ENCODE assay signal across 1 cellular context in the genomic region with DNA sequence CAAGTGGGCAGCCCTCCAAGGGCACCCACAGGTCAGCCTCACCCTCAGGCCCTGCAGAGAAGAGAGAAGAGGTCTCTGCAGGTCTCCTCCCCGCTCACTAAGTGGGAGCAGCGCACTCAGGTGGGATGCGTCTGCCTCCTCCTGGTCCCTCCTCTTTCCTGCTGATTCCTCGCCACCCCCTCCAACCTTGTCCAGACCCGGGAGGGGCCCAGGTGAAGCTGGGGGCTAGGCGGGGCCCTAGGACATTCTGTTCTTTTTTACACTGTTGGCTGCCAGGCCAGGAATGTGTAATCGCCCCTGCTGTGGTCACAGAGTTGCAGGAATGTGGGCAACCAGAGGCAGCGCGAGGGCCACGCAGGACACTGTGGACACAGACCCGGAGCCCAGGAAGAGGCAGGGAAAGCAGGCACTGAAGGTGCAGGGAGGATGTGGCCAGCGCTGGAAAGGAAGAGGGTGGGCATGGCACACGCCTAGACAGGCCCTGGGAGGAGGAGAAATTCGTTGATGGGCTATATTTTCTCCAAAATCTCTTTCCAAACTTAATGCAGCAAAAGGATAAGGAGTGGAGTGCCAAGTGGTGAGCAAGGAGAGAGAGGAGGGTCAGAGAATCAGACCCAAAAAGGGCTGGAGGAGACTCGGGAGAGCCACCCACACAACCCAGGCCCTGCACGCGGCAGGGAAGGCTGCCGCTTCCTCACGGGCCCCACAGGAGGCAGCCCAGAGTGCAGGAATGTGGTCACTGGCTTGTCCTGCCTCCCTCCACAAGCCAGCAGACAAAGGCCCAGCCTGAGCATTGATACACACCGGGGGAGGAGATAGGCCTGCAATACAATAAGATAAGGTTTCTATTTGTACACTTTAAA.
TF ChIP-seq lines count a peak whose summit lies in the region.

No MANE protein-coding gene starts in this region.

TF ChIP-seq in endothelial cell of umbilical vein, 7 proteins besides CTCF, POLR2A, EP300 and RAD21:
- TF ChIP-seq, protein P1, sequence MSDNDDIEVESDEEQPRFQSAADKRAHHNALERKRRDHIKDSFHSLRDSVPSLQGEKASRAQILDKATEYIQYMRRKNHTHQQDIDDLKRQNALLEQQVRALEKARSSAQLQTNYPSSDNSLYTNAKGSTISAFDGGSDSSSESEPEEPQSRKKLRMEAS (IDR thresholded peaks at IDR 0.05; ENCODE audit: insufficient read depth, insufficient read length) = peak; percentile 17
- TF ChIP-seq GATA2 (IDR thresholded peaks at IDR 0.05; ENCODE audit: insufficient read depth, insufficient read length, low read depth, low read length) = no peak
